11 cellular contexts compared by ENCODE assay signal in genomic region chr12:102163383-102163782, GRCh38. TPM values are rescaled to one million over a fixed set of nuclear protein-coding genes. Genes with fewer than 3 reads are reported as not detected.
"Had no signal": no experiment of that assay in that cellular context is flagged by ENCODE, and none has a peak within 500 bp of the region (broad histone marks: within the 10 kb centered on the region; RNA-seq: fewer than 3 reads in every experiment).

No MANE protein-coding gene starts in this region.

- H3K9me3 ChIP-seq: HAP-1 had no signal

- H3K4me3 ChIP-seq: GM23248, GM23338, HAP-1 had no signal

- DNase-seq: GM23248, GOT3, H7, H9, HCEC 1CT, HFFc6 had no signal

- H3K27ac ChIP-seq: GM23248 had no signal

- FAIRE-seq: H1, H54 had no signal

RNA-seq across cellular contexts. Expression of gene PMCH, which starts 34.2 kb away (rescaled TPM):
- total RNA-seq: GM23248, GM23338, H1, H4, H7, H9, HFFc6 had no signal
- polyA plus RNA-seq: GM23248, H1 had no signal
